8 cellular contexts compared by ENCODE assay signal in genomic region chr2:177165103-177165583, GRCh38. TPM values are rescaled to one million over a fixed set of nuclear protein-coding genes. Genes with fewer than 3 reads are reported as not detected.
DNase-seq lines count a peak whose midpoint lies in the region; ATAC-seq and TF ChIP-seq lines count a peak whose summit lies in the region.

No MANE protein-coding gene starts in this region.

- ATAC-seq in HG03196 (IDR thresholded peaks at IDR 0.05; ENCODE audit: unreplicated experiment), result no peak

- H3K4me2 ChIP-seq in BLaER1 (peak overlapping the region; percentile 73), SU-DHL-6 (ENCODE audit: low read depth, low read length, poor library complexity, severe bottlenecking) (peak overlapping the region; percentile 97)

- no peaks in the 10 kb centered on the region for H3K9me3 ChIP-seq in BLaER1
- no peaks in the 10 kb centered on the region for H3K9me3 ChIP-seq in HUES48 (ENCODE audit: control insufficient read depth, insufficient read depth, low read length)
- no peaks in the 10 kb centered on the region for H3K9me3 ChIP-seq in SU-DHL-6 (ENCODE audit: insufficient read depth, low read length)

- H3K9ac ChIP-seq in BLaER1, result peak overlapping the region; percentile 43; the same call in 1 of the 2 replicates
- peak overlapping the region; percentile 34; the same call in 1 of the 2 replicates for H3K9ac ChIP-seq in HUES48 (ENCODE audit: low read depth, low read length)
- peak overlapping the region; percentile 58 for H3K9ac ChIP-seq in SU-DHL-6 (ENCODE audit: low read length)

- H3K79me2 ChIP-seq in SU-DHL-6 (ENCODE audit: insufficient read depth, low read length), result no peaks in the 10 kb centered on the region

- peaks cover 19% of the 10 kb centered on the region for H3F3A ChIP-seq in SU-DHL-6 (ENCODE audit: insufficient read depth)

- TF ChIP-seq CTCF in SU-DHL-6 (IDR thresholded peaks at IDR 0.05; ENCODE audit: insufficient read depth, low read length, poor library complexity, severe bottlenecking), result no peak

- H3K36me3 ChIP-seq in BLaER1 (no peaks in the 10 kb centered on the region), HUES48 (ENCODE audit: control insufficient read depth, insufficient read depth, low read length) (no peaks in the 10 kb centered on the region), SU-DHL-6 (ENCODE audit: low read length) (no peaks in the 10 kb centered on the region), H7 (replicated peaks; ENCODE audit: control insufficient read depth, insufficient read depth, low read length) (no peaks in the 10 kb centered on the region)

- H3K27me3 ChIP-seq in BLaER1, result no peaks in the 10 kb centered on the region
- H3K27me3 ChIP-seq in HUES48 (ENCODE audit: control insufficient read depth, insufficient read depth, low read length), result no peaks in the 10 kb centered on the region
- no peaks in the 10 kb centered on the region for H3K27me3 ChIP-seq in SU-DHL-6 (ENCODE audit: low read length)
- H3K27me3 ChIP-seq in H7 (ENCODE audit: control insufficient read depth, insufficient read depth, low read length), result no peaks in the 10 kb centered on the region

- H4K20me1 ChIP-seq in BLaER1 (no peaks in the 10 kb centered on the region), SU-DHL-6 (ENCODE audit: low read depth, low read length) (no peaks in the 10 kb centered on the region)

- H3K4me3 ChIP-seq in BLaER1, result peak overlapping the region; percentile 58
- peak overlapping the region; percentile 20; the same call in 1 of the 2 replicates for H3K4me3 ChIP-seq in HUES48 (ENCODE audit: low read depth, low read length)
- peak overlapping the region; percentile 49 for H3K4me3 ChIP-seq in SU-DHL-6 (ENCODE audit: insufficient read depth, low read length, poor library complexity, severe bottlenecking)
- H3K4me3 ChIP-seq in H7 (ENCODE audit: insufficient read depth, low read depth, low read length), result no peak overlapping the region

- H3K27ac ChIP-seq in BLaER1 (peak overlapping the region; percentile 62), HUES48 (ENCODE audit: low read depth, low read length) (peak overlapping the region; percentile 56), SU-DHL-6 (ENCODE audit: low read depth, low read length) (peak overlapping the region; percentile 45)

- H3K4me1 ChIP-seq in BLaER1 (peaks cover 27% of the 10 kb centered on the region), HUES48 (ENCODE audit: control insufficient read depth, insufficient read depth, low read length) (peaks cover 34% of the 10 kb centered on the region)

- H2AFZ ChIP-seq in SU-DHL-6 (ENCODE audit: low read depth, low read length, severe bottlenecking), result peak overlapping the region; percentile 99

- H3K9me2 ChIP-seq in SU-DHL-6 (replicated peaks; ENCODE audit: insufficient read depth, low read length), result no peaks in the 10 kb centered on the region

- intact Hi-C loops in head of caudate nucleus (cut with DNase I), result loop anchor here (2.0 to 10.0 kb wide), 4 partner anchors 48 to 560 kb away; partner anchors contain the start of genes HNRNPA3 and NFE2L2

- DNase-seq in head of caudate nucleus (peak in 41 of 42 donors; percentile 19 to 81 (median 54)), renal cortical epithelial cell (ENCODE audit: low read depth) (peak; percentile 47), H7 (no peak)
- DNase-seq in activated naive CD4-positive, alpha-beta T cell (lab: John Stamatoyannopoulos, UW), result no peak

RNA-seq across cellular contexts. Expression of gene HNRNPA3, which starts 47.5 kb away (rescaled TPM):
- 39.4 and 78.7 TPM in 2 replicates for total RNA-seq in renal cortical epithelial cell
- 55.4 and 77.6 TPM in 2 replicates for total RNA-seq in H7 (2014; rRNA removed; shearing (Covaris generic))

Comparison
In these comparisons a context has a peak if more than half of its experiments do, and no peak if none do; other contexts are left out.
1. DNase-seq: peak in head of caudate nucleus (41 of 42) and renal cortical epithelial cell (single experiment); none in H7 (single experiment) and activated naive CD4-positive, alpha-beta T cell (0 of 4).
2. Peak in every context shown above with its lines, with median percentiles within 50 percentile points of each other: H3K27ac ChIP-seq and H3K9ac ChIP-seq.